ENCODE assay signal across 1 cellular context in genomic region chr7:44217852-44218402, GRCh38.
TF ChIP-seq lines count a peak whose summit lies in the region.

No MANE protein-coding gene starts in this region.

TF ChIP-seq in K562, 482 proteins besides CTCF, POLR2A, EP300 and RAD21:
- TF ChIP-seq ARNT (IDR thresholded peaks at IDR 0.05) (no peak), TAL1 (IDR thresholded peaks at IDR 0.05) (no peak), ZSCAN29 (IDR thresholded peaks at IDR 0.05) (no peak), RHOXF2B (CRISPR knock-in tag; conservative IDR thresholded peaks at IDR 0.05) (no peak), RBM22 (IDR thresholded peaks at IDR 0.05; ENCODE audit: low read depth, low read length, poor library complexity, severe bottlenecking) (no peak), SPI1 (IDR thresholded peaks at IDR 0.05; ENCODE audit: borderline replicate concordance, low read depth, low read length) (no peak), ZSCAN32 (CRISPR knock-in tag; IDR thresholded peaks at IDR 0.05) (no peak), MAFK (IDR thresholded peaks at IDR 0.05; ENCODE audit: low read length) (no peak)
- TF ChIP-seq, protein P1, sequence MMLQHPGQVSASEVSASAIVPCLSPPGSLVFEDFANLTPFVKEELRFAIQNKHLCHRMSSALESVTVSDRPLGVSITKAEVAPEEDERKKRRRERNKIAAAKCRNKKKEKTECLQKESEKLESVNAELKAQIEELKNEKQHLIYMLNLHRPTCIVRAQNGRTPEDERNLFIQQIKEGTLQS (IDR thresholded peaks at IDR 0.05): no peak
- TF ChIP-seq, protein P1 (CRISPR knock-in tag; conservative IDR thresholded peaks at IDR 0.05): no peak
